In genomic region chr2:241269707-241270520, GRCh38 we compare ENCODE assay signal across 2 cellular contexts.
TF ChIP-seq lines count a peak whose summit lies in the region.

No MANE protein-coding gene starts in this region.

TF ChIP-seq in A549, 52 proteins besides CTCF, POLR2A, EP300 and RAD21 (continued from another document):
- TF ChIP-seq HMGXB4 (CRISPR knock-in tag; IDR thresholded peaks at IDR 0.05; ENCODE audit: borderline replicate concordance) (no peak), ESRRA (IDR thresholded peaks at IDR 0.05; ENCODE audit: borderline replicate concordance, low read length) (no peak), BCL3 (IDR thresholded peaks at IDR 0.05) (no peak), FOSL2 (IDR thresholded peaks at IDR 0.05) (no peak), FOSL2 (CRISPR knock-in tag; IDR thresholded peaks at IDR 0.05) (no peak), SREBF2 (IDR thresholded peaks at IDR 0.05) (no peak), JUNB (IDR thresholded peaks at IDR 0.05) (no peak), CHD2 (IDR thresholded peaks at IDR 0.05; ENCODE audit: low read length, partially characterized antibody) (no peak)

TF ChIP-seq in HEK293, 187 proteins besides CTCF, POLR2A, EP300 and RAD21 (continued from another document):
- TF ChIP-seq ZNF639 (tag by site-specific recombination; IDR thresholded peaks at IDR 0.05) (no peak), SALL2 (tag by site-specific recombination; IDR thresholded peaks at IDR 0.05; ENCODE audit: borderline replicate concordance) (no peak), ATF2 (tag by site-specific recombination; IDR thresholded peaks at IDR 0.05; ENCODE audit: low read depth) (no peak), ZNF658 (tag by site-specific recombination; IDR thresholded peaks at IDR 0.05) (no peak)
